10 cellular contexts compared by ENCODE assay signal in genomic region chr16:11675561-11676511, GRCh38. TPM values are rescaled to one million over a fixed set of nuclear protein-coding genes. Genes with fewer than 3 reads are reported as not detected.
DNase-seq lines count a peak whose midpoint lies in the region; ATAC-seq and TF ChIP-seq lines count a peak whose summit lies in the region.
"Had no signal": no experiment of that assay in that cellular context is flagged by ENCODE, and none has a peak within 500 bp of the region (broad histone marks: within the 10 kb centered on the region; RNA-seq: fewer than 3 reads in every experiment).

No MANE protein-coding gene starts in this region.

- H2AFZ ChIP-seq in smooth muscle cell (ENCODE audit: low read depth), result no peak overlapping the region
- H2AFZ ChIP-seq: parathyroid adenoma had no signal

- H3K27me3 Mint-ChIP-seq in glutamatergic neuron (ENCODE audit: unreplicated experiment) (peaks cover 31% of the 10 kb centered on the region), HFFc6 (ENCODE audit: insufficient read depth) (peaks cover 9% of the 10 kb centered on the region)
- H3K27me3 Mint-ChIP-seq in activated T-helper 2 cell treated with anti-CD3 and anti-CD28 coated beads, Interferon-gamma antibody, Interleukin-2, Interleukin-4, amounts not matched to agents 10 μg/mL and 5 μg/mL and 100 μg/mL, durations not matched to agents 14 hours and 24 hours and 36 hours (ENCODE audit: low read depth), result no peaks in the 10 kb centered on the region

- H3K4me3 ChIP-seq in smooth muscle cell, result no peak overlapping the region

- H3K4me3 Mint-ChIP-seq in glutamatergic neuron (ENCODE audit: unreplicated experiment) (peak overlapping the region; percentile 80), HFFc6 (no peak overlapping the region)
- H3K4me3 Mint-ChIP-seq in activated T-helper 2 cell treated with anti-CD3 and anti-CD28 coated beads, Interferon-gamma antibody, Interleukin-2, Interleukin-4, amounts not matched to agents 10 μg/mL and 5 μg/mL and 100 μg/mL, durations not matched to agents 14 hours and 24 hours and 36 hours (ENCODE audit: low read depth), result no peak overlapping the region

- intact Hi-C loops in activated T-helper 2 cell treated with anti-CD3 and anti-CD28 coated beads, Interferon-gamma antibody, Interleukin-2, Interleukin-4, amounts not matched to agents 10 μg/mL and 5 μg/mL and 100 μg/mL, durations not matched to agents 14 hours and 24 hours and 36 hours (cut with micrococcal nuclease), result no loop called here

- no peak for TF ChIP-seq CTCF in glutamatergic neuron (IDR thresholded peaks at IDR 0.05; ENCODE audit: partially characterized antibody, unreplicated experiment)
- no peak for TF ChIP-seq CTCF in smooth muscle cell (IDR thresholded peaks at IDR 0.05; ENCODE audit: borderline replicate concordance, insufficient read depth, poor library complexity, severe bottlenecking)
- no peak for TF ChIP-seq CTCF in HFFc6 (IDR thresholded peaks at IDR 0.05)

- peak overlapping the region; percentile 55 for H3K27ac Mint-ChIP-seq in glutamatergic neuron (ENCODE audit: unreplicated experiment)
- H3K27ac Mint-ChIP-seq in activated T-helper 2 cell treated with anti-CD3 and anti-CD28 coated beads, Interferon-gamma antibody, Interleukin-2, Interleukin-4, amounts not matched to agents 10 μg/mL and 5 μg/mL and 100 μg/mL, durations not matched to agents 14 hours and 24 hours and 36 hours, result no peak overlapping the region
- no peak overlapping the region for H3K27ac Mint-ChIP-seq in HFFc6

- H3K36me3 ChIP-seq in smooth muscle cell (ENCODE audit: low read depth), result no peaks in the 10 kb centered on the region

- H3K9me3 Mint-ChIP-seq in glutamatergic neuron (ENCODE audit: unreplicated experiment), result peaks cover 24% of the 10 kb centered on the region
- H3K9me3 Mint-ChIP-seq in activated T-helper 2 cell treated with anti-CD3 and anti-CD28 coated beads, Interferon-gamma antibody, Interleukin-2, Interleukin-4, amounts not matched to agents 10 μg/mL and 5 μg/mL and 100 μg/mL, durations not matched to agents 14 hours and 24 hours and 36 hours, result no peaks in the 10 kb centered on the region
- no peaks in the 10 kb centered on the region for H3K9me3 Mint-ChIP-seq in HFFc6

- no peak overlapping the region for H3K9ac ChIP-seq in smooth muscle cell (ENCODE audit: low read depth)
- H3K9ac ChIP-seq: KMS-11, parathyroid adenoma had no signal

- H4K20me1 ChIP-seq in smooth muscle cell (ENCODE audit: low read depth), result peaks cover 100% of the 10 kb centered on the region

- peak; percentile 35 to 62 for DNase-seq in activated CD4-positive, alpha-beta T cell treated with anti-CD3 and anti-CD28 coated beads for 4 hours
- DNase-seq in activated CD4-positive, alpha-beta T cell treated with anti-CD3 and anti-CD28 coated beads, Interleukin-2, amount 50 U/mL, for 48 hours, result no peak
- DNase-seq in SHP77 (lab: John Stamatoyannopoulos, UW), result peak; percentile 51 to 66
- DNase-seq in glutamatergic neuron, result no peak
- DNase-seq in smooth muscle cell (lab: John Stamatoyannopoulos, UW; ENCODE audit: unreplicated experiment), result no peak
- DNase-seq in activated T-helper 2 cell treated with anti-CD3 and anti-CD28 coated beads, Interferon-gamma antibody, Interleukin-2, Interleukin-4, amounts not matched to agents 10 μg/mL and 5 μg/mL and 100 μg/mL, durations not matched to agents 14 hours and 24 hours and 36 hours (ENCODE audit: low spot score), result no peak
- DNase-seq in HFFc6, result no peak

- H3K4me1 Mint-ChIP-seq in glutamatergic neuron (ENCODE audit: low read depth, unreplicated experiment), result peaks cover 50% of the 10 kb centered on the region
- H3K4me1 Mint-ChIP-seq in activated T-helper 2 cell treated with anti-CD3 and anti-CD28 coated beads, Interferon-gamma antibody, Interleukin-2, Interleukin-4, amounts not matched to agents 10 μg/mL and 5 μg/mL and 100 μg/mL, durations not matched to agents 14 hours and 24 hours and 36 hours (ENCODE audit: low read depth), result peaks cover 36% of the 10 kb centered on the region
- H3K4me1 Mint-ChIP-seq in HFFc6 (ENCODE audit: low read depth), result peaks cover 30% of the 10 kb centered on the region

- H3K36me3 Mint-ChIP-seq in glutamatergic neuron (ENCODE audit: unreplicated experiment), result no peaks in the 10 kb centered on the region
- H3K36me3 Mint-ChIP-seq in activated T-helper 2 cell treated with anti-CD3 and anti-CD28 coated beads, Interferon-gamma antibody, Interleukin-2, Interleukin-4, amounts not matched to agents 10 μg/mL and 5 μg/mL and 100 μg/mL, durations not matched to agents 14 hours and 24 hours and 36 hours (ENCODE audit: low read depth), result peaks cover 32% of the 10 kb centered on the region
- H3K36me3 Mint-ChIP-seq in HFFc6 (ENCODE audit: low read depth), result peaks cover 16% of the 10 kb centered on the region; the same call in 1 of the 2 replicates

- H3K9me3 ChIP-seq in smooth muscle cell (replicated peaks; ENCODE audit: low read depth), result no peaks in the 10 kb centered on the region

- H3K27me3 ChIP-seq in smooth muscle cell (ENCODE audit: low read depth), result no peaks in the 10 kb centered on the region

- no peaks in the 10 kb centered on the region for H3K79me2 ChIP-seq in smooth muscle cell (ENCODE audit: low read depth)
- H3K79me2 ChIP-seq: parathyroid adenoma had no signal

- ATAC-seq in HG03342 (IDR thresholded peaks at IDR 0.05; ENCODE audit: unreplicated experiment), result no peak

- peak overlapping the region; percentile 7 for H3K27ac ChIP-seq in smooth muscle cell (ENCODE audit: low read depth)
- H3K27ac ChIP-seq: KMS-11, parathyroid adenoma had no signal

- no peaks in the 10 kb centered on the region for H3F3A ChIP-seq in smooth muscle cell (ENCODE audit: low read depth)

- no peak overlapping the region for H3K4me2 ChIP-seq in smooth muscle cell
- H3K4me2 ChIP-seq: KMS-11 had no signal

- H3K4me1 ChIP-seq in smooth muscle cell (ENCODE audit: low read depth), result no peaks in the 10 kb centered on the region
- H3K4me1 ChIP-seq: parathyroid adenoma had no signal

- 83% methylated on average over 42 of the region's 42 CpGs for WGBS in smooth muscle cell (ENCODE audit: low lambda C conversion rate)

RNA-seq across cellular contexts. Expression of gene SNN, which starts 7.6 kb away (rescaled TPM):
- total RNA-seq in glutamatergic neuron (ENCODE audit: unreplicated experiment) (491 TPM), smooth muscle cell (6.4 and 8.2 TPM in 2 replicates)
- polyA plus RNA-seq in smooth muscle cell, result 10.1 and 10.9 TPM in 2 replicates
- total RNA-seq in activated T-helper 2 cell treated with anti-CD3 and anti-CD28 coated beads, Interferon-gamma antibody, Interleukin-2, Interleukin-4, amounts not matched to agents 10 μg/mL and 5 μg/mL and 100 μg/mL, durations not matched to agents 14 hours and 24 hours and 36 hours, result 8.6 and 9.5 TPM in 2 replicates
- total RNA-seq in HFFc6 (2021; fragmentation: NEBNext Ultra II Directional; extraction: Animal tissue kit (Norgen Biotek cat#: 25700)), result 1 to 10 TPM; 4.6 to 7.6 (median 6.5) TPM

Comparison
In these comparisons a context has a peak if more than half of its experiments do, and no peak if none do; other contexts are left out.
1. DNase-seq: peak in activated CD4-positive, alpha-beta T cell treated with anti-CD3 and anti-CD28 coated beads for 4 hours (2 of 2) and SHP77 (2 of 2); none in activated CD4-positive, alpha-beta T cell treated with anti-CD3 and anti-CD28 coated beads, Interleukin-2, amount 50 U/mL, for 48 hours (0 of 2), glutamatergic neuron (single experiment), smooth muscle cell (single experiment), activated T-helper 2 cell treated with anti-CD3 and anti-CD28 coated beads, Interferon-gamma antibody, Interleukin-2, Interleukin-4, amounts not matched to agents 10 μg/mL and 5 μg/mL and 100 μg/mL, durations not matched to agents 14 hours and 24 hours and 36 hours (single experiment) and HFFc6 (single experiment).
2. RNA of gene SNN, which starts 7.6 kb away (total RNA-seq): 491 TPM in glutamatergic neuron (single experiment); 8.6 to 9.5 TPM in activated T-helper 2 cell treated with anti-CD3 and anti-CD28 coated beads, Interferon-gamma antibody, Interleukin-2, Interleukin-4, amounts not matched to agents 10 μg/mL and 5 μg/mL and 100 μg/mL, durations not matched to agents 14 hours and 24 hours and 36 hours, 4.6 to 7.6 TPM in HFFc6 and 6.4 to 8.2 TPM in smooth muscle cell; every median in the first group is over 10 times any median in the second.